Comparison of ENCODE assay signal across 28 cellular contexts in the genomic region with DNA sequence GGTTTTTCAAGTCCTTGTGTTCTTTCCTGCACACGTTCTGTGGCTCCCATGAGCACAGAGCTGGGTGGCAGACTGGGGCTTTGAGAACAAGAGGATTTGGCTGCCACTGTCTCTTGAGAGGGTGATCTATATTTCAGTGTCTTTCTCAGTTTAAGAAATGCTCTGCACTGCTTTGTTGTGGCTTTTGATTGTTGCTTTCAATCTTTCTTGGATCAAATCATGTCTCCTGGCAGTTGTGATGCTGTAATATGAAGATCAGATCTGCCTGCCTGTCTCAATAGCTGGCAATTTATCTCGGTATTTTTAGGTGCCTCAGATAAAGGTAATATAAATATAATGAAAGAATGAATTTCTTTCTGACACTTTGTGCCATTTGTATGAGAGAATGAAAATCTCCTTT.
"Had no signal": no experiment of that assay in that cellular context is flagged by ENCODE, and none has a peak within 500 bp of the region (broad histone marks: within the 10 kb centered on the region; RNA-seq: fewer than 3 reads in every experiment).

No MANE protein-coding gene starts in this region.

- H3K9me3 Mint-ChIP-seq: dendritic cell treated with granulocyte-macrophage colony-stimulating factor and Interleukin-4, amounts not matched to agents 40 ng/mL and 50 ng/mL, for 4 days; endodermal cell had no signal

- H3K4me1 ChIP-seq: colonic mucosa, esophagus squamous epithelium, foreskin keratinocyte, gastrocnemius medialis, gastroesophageal sphincter, heart right ventricle had no signal

- H3K27ac Mint-ChIP-seq: dendritic cell treated with granulocyte-macrophage colony-stimulating factor and Interleukin-4, amounts not matched to agents 40 ng/mL and 50 ng/mL, for 4 days; effector memory CD8-positive, alpha-beta T cell; endodermal cell had no signal

- H3K27me3 Mint-ChIP-seq: dendritic cell treated with granulocyte-macrophage colony-stimulating factor and Interleukin-4, amounts not matched to agents 40 ng/mL and 50 ng/mL, for 4 days had no signal

- H3K27ac ChIP-seq: colonic mucosa, coronary artery, dorsolateral prefrontal cortex, epithelial cell of prostate, esophagus muscularis mucosa, esophagus squamous epithelium, foreskin keratinocyte, gastrocnemius medialis, gastroesophageal sphincter, heart right ventricle had no signal

- FAIRE-seq: colon, endometrium, endothelial cell of umbilical vein, frontal cortex had no signal

- ATAC-seq: effector memory CD8-positive, alpha-beta T cell; esophagus mucosa; foreskin keratinocyte; gastrocnemius medialis; gastroesophageal sphincter; heart right ventricle had no signal

- H3K27me3 ChIP-seq: colonic mucosa, esophagus muscularis mucosa, esophagus squamous epithelium, foreskin keratinocyte, gastrocnemius medialis, gastroesophageal sphincter, heart right ventricle had no signal

- DNase-seq: colonic mucosa; cortex of kidney; dermis blood vessel endothelial cell; dorsolateral prefrontal cortex; effector CD4-positive, alpha-beta T cell; effector CD8-positive, alpha-beta T cell; effector memory CD4-positive, alpha-beta T cell; effector memory CD8-positive, alpha-beta T cell; endodermal cell; erythroblast; esophagus squamous epithelium; foreskin fibroblast; foreskin keratinocyte; foreskin melanocyte; gastrocnemius medialis; glutamatergic neuron; head of caudate nucleus; heart right ventricle had no signal

- H3K9me3 ChIP-seq: colonic mucosa, esophagus muscularis mucosa, esophagus squamous epithelium, gastrocnemius medialis, gastroesophageal sphincter, heart right ventricle had no signal

- H3K36me3 ChIP-seq: colonic mucosa, esophagus muscularis mucosa, esophagus squamous epithelium, gastrocnemius medialis, gastroesophageal sphincter, heart right ventricle had no signal

- H3K4me3 Mint-ChIP-seq: dendritic cell treated with granulocyte-macrophage colony-stimulating factor and Interleukin-4, amounts not matched to agents 40 ng/mL and 50 ng/mL, for 4 days; effector memory CD8-positive, alpha-beta T cell; endodermal cell had no signal

- H3K4me3 ChIP-seq: colonic mucosa, coronary artery, dorsolateral prefrontal cortex, esophagus muscularis mucosa, esophagus squamous epithelium, gastrocnemius medialis, gastroesophageal sphincter, heart right ventricle had no signal
